9 cellular contexts compared by ENCODE assay signal in genomic region chr19:17266589-17266974, GRCh38. TPM values are rescaled to one million over a fixed set of nuclear protein-coding genes. Genes with fewer than 3 reads are reported as not detected.
DNase-seq lines count a peak whose midpoint lies in the region; ATAC-seq and TF ChIP-seq lines count a peak whose summit lies in the region.
"Had no signal": no experiment of that assay in that cellular context is flagged by ENCODE, and none has a peak within 500 bp of the region (broad histone marks: within the 10 kb centered on the region; RNA-seq: fewer than 3 reads in every experiment).

No MANE protein-coding gene starts in this region.

- H3K36me3 Mint-ChIP-seq in activated CD8-positive, alpha-beta T cell treated with anti-CD3 and anti-CD28 coated beads for 36 hours (ENCODE audit: low read depth), result peaks cover 8% of the 10 kb centered on the region
- H3K36me3 Mint-ChIP-seq in neural crest cell (ENCODE audit: low read depth), result peaks cover 3% of the 10 kb centered on the region

- TF ChIP-seq CTCF in activated CD8-positive, alpha-beta T cell treated with anti-CD3 and anti-CD28 coated beads for 36 hours (IDR thresholded peaks at IDR 0.05), result no peak
- no peak for TF ChIP-seq CTCF in neural crest cell (conservative IDR thresholded peaks at IDR 0.05)
- TF ChIP-seq CTCF in right atrium auricular region (IDR thresholded peaks at IDR 0.05), result no peak

- peak; percentile 41 for TF ChIP-seq POLR2A in GM15510 (IDR thresholded peaks at IDR 0.05; ENCODE audit: borderline replicate concordance, extremely low read depth, insufficient read length)

- peak overlapping the region; percentile 90 for H3K27ac Mint-ChIP-seq in activated CD8-positive, alpha-beta T cell treated with anti-CD3 and anti-CD28 coated beads for 36 hours
- no peak overlapping the region for H3K27ac Mint-ChIP-seq in neural crest cell (ENCODE audit: unreplicated experiment)

- H3K4me1 Mint-ChIP-seq in activated CD8-positive, alpha-beta T cell treated with anti-CD3 and anti-CD28 coated beads for 36 hours (ENCODE audit: low read depth), result peaks cover 15% of the 10 kb centered on the region
- peaks cover 14% of the 10 kb centered on the region for H3K4me1 Mint-ChIP-seq in neural crest cell

- peaks cover 12% of the 10 kb centered on the region for H3K36me3 ChIP-seq in effector memory CD4-positive, alpha-beta T cell (ENCODE audit: control insufficient read depth, insufficient read depth, low read length)
- peaks cover 13% of the 10 kb centered on the region for H3K36me3 ChIP-seq in right atrium auricular region

- intact Hi-C loops in activated CD8-positive, alpha-beta T cell treated with anti-CD3 and anti-CD28 coated beads for 36 hours (cut with micrococcal nuclease), result no loop called here

- H3K4me3 Mint-ChIP-seq in activated CD8-positive, alpha-beta T cell treated with anti-CD3 and anti-CD28 coated beads for 36 hours, result peak overlapping the region; percentile 95
- peak overlapping the region; percentile 90 for H3K4me3 Mint-ChIP-seq in neural crest cell

- H3K4me1 ChIP-seq in effector memory CD4-positive, alpha-beta T cell (ENCODE audit: control insufficient read depth, insufficient read depth, low read length, poor library complexity, severe bottlenecking), result peaks cover 9% of the 10 kb centered on the region
- H3K4me1 ChIP-seq in right atrium auricular region, result peaks cover 0 to 7% of the 10 kb centered on the region in 2 donors

- H3K9me3 ChIP-seq in effector memory CD4-positive, alpha-beta T cell (ENCODE audit: control insufficient read depth, low read length), result no peaks in the 10 kb centered on the region
- H3K9me3 ChIP-seq in right atrium auricular region, result no peaks in the 10 kb centered on the region

- no peaks in the 10 kb centered on the region for H3K27me3 ChIP-seq in effector memory CD4-positive, alpha-beta T cell (replicated peaks; ENCODE audit: control insufficient read depth, insufficient read depth, low read length, poor library complexity, severe bottlenecking)
- H3K27me3 ChIP-seq in right atrium auricular region, result no peaks in the 10 kb centered on the region

- H3K4me3 ChIP-seq in effector memory CD4-positive, alpha-beta T cell (ENCODE audit: insufficient read depth, low read depth, low read length, poor library complexity, severe bottlenecking), result no peak overlapping the region
- H3K4me3 ChIP-seq in right atrium auricular region, result no peak overlapping the region

- CTCF ChIA-PET in activated CD8-positive, alpha-beta T cell treated with anti-CD3 and anti-CD28 coated beads for 36 hours (lab: Charles Lee), result interaction anchor here (0.8 to 5.9 kb wide), 11 partner anchors 8 to 223 kb away, joined by 3 to 46 read pairs (median 4); partner anchors contain the start of genes ANKLE1, DDA1 and USE1

- no peaks in the 10 kb centered on the region for H3K9me3 Mint-ChIP-seq in activated CD8-positive, alpha-beta T cell treated with anti-CD3 and anti-CD28 coated beads for 36 hours
- H3K9me3 Mint-ChIP-seq in neural crest cell, result peaks cover 5% of the 10 kb centered on the region

- DNase-seq in activated CD8-positive, alpha-beta T cell treated with anti-CD3 and anti-CD28 coated beads for 36 hours, result no peak
- DNase-seq in neural crest cell (ENCODE audit: low read depth, low spot score), result no peak
- DNase-seq in effector memory CD4-positive, alpha-beta T cell, result no peak
- no peak for DNase-seq in right atrium auricular region (ENCODE audit: low spot score)
- DNase-seq in cerebellum (ENCODE audit: low spot score), result no peak
- DNase-seq in DMS53 treated with DMSO at 0.1 percent for 48 hours (lab: John Stamatoyannopoulos, UW; ENCODE audit: unreplicated experiment), result no peak

- H3K27ac ChIP-seq in effector memory CD4-positive, alpha-beta T cell (ENCODE audit: insufficient read depth, low read length, poor library complexity, severe bottlenecking), result no peak overlapping the region
- H3K27ac ChIP-seq in right atrium auricular region, result peak overlapping the region in 1 of 2 donors; percentile 52

- peak; percentile 21 for ATAC-seq in HG02678 (IDR thresholded peaks at IDR 0.05; ENCODE audit: unreplicated experiment)
- ATAC-seq in activated CD8-positive, alpha-beta T cell treated with anti-CD3 and anti-CD28 coated beads for 36 hours, result peak; percentile 4

- POLR2A ChIA-PET in activated CD8-positive, alpha-beta T cell treated with anti-CD3 and anti-CD28 coated beads for 36 hours (lab: Charles Lee), result interaction anchor here (0.5 to 5.7 kb wide), 6 partner anchors 16 to 139 kb away, joined by 3 to 36 read pairs (median 4); partner anchors contain the start of genes ANKLE1 and BST2

- H3K27me3 Mint-ChIP-seq in activated CD8-positive, alpha-beta T cell treated with anti-CD3 and anti-CD28 coated beads for 36 hours, result no peaks in the 10 kb centered on the region
- peaks cover 2% of the 10 kb centered on the region for H3K27me3 Mint-ChIP-seq in neural crest cell (ENCODE audit: low read depth)

RNA-seq across cellular contexts. Expression of gene BABAM1, which starts 0.7 kb away (rescaled TPM):
- 100 to 1,000 TPM; 105 to 106 TPM for total RNA-seq in activated CD8-positive, alpha-beta T cell treated with anti-CD3 and anti-CD28 coated beads for 36 hours
- total RNA-seq in neural crest cell (79.1 and 89.3 TPM in 2 replicates), right atrium auricular region (10 to 100 TPM; 67.9 to 71.7 TPM), cerebellum (38.1 TPM)

RNA-seq across cellular contexts. Expression of gene USHBP1, which starts 2.0 kb away (rescaled TPM):
- total RNA-seq in activated CD8-positive, alpha-beta T cell treated with anti-CD3 and anti-CD28 coated beads for 36 hours, result under 1 TPM in 1 of 2 experiments, not detected in 1; 0.29 TPM
- total RNA-seq in neural crest cell (0.23 and 0.57 TPM in 2 replicates), right atrium auricular region (1 to 10 TPM; 4.3 to 6.6 TPM), cerebellum (1.2 TPM)
- total RNA-seq: RPMI7951 had no signal

RNA-seq across cellular contexts. Expression of gene ANKLE1, which starts 15.1 kb away (rescaled TPM):
- total RNA-seq in activated CD8-positive, alpha-beta T cell treated with anti-CD3 and anti-CD28 coated beads for 36 hours, result 10 to 100 TPM; 15.9 to 18.4 TPM
- total RNA-seq in neural crest cell (4.5 and 4.9 TPM in 2 replicates), right atrium auricular region (under 1 TPM in 1 of 2 donors, not detected in 1; 0.51 TPM), cerebellum (1.4 TPM)

RNA-seq across cellular contexts. Expression of gene NR2F6, which starts 20.9 kb away (rescaled TPM):
- 1 to 10 TPM; 7.0 TPM for total RNA-seq in activated CD8-positive, alpha-beta T cell treated with anti-CD3 and anti-CD28 coated beads for 36 hours
- total RNA-seq in neural crest cell, result 52.8 and 57.6 TPM in 2 replicates
- 10 to 100 TPM; 63.6 to 69.7 TPM for total RNA-seq in right atrium auricular region
- 9.4 TPM for total RNA-seq in cerebellum

RNA-seq across cellular contexts. Expression of gene ABHD8, which starts 36.6 kb away (rescaled TPM):
- 1 to 10 TPM; 5.0 to 6.0 TPM for total RNA-seq in activated CD8-positive, alpha-beta T cell treated with anti-CD3 and anti-CD28 coated beads for 36 hours
- total RNA-seq in neural crest cell (8.1 and 8.5 TPM in 2 replicates), right atrium auricular region (10 to 100 TPM; 11.8 to 15.8 TPM), cerebellum (11.7 TPM)
